12 cellular contexts compared by ENCODE assay signal in genomic region chr20:44958276-44958675, GRCh38. TPM values are rescaled to one million over a fixed set of nuclear protein-coding genes. Genes with fewer than 3 reads are reported as not detected.
DNase-seq lines count a peak whose midpoint lies in the region; ATAC-seq, FAIRE-seq and TF ChIP-seq lines count a peak whose summit lies in the region.
"Had no signal": no experiment of that assay in that cellular context is flagged by ENCODE, and none has a peak within 500 bp of the region (broad histone marks: within the 10 kb centered on the region; RNA-seq: fewer than 3 reads in every experiment).

No MANE protein-coding gene starts in this region.

- peak overlapping the region; percentile 88 for H3K4me2 ChIP-seq in A549
- peak overlapping the region; percentile 96 for H3K4me2 ChIP-seq in DOHH2 (ENCODE audit: low read length)

- H3K36me3 ChIP-seq in DOHH2 (ENCODE audit: control insufficient read depth, low read length) = peaks cover 66% of the 10 kb centered on the region

- TF ChIP-seq CTCF in A549 (IDR thresholded peaks at IDR 0.05) = no peak
- no peak for TF ChIP-seq CTCF in DOHH2 (IDR thresholded peaks at IDR 0.05; ENCODE audit: low read depth, low read length, poor library complexity, severe bottlenecking)
- TF ChIP-seq CTCF in WI38 (IDR thresholded peaks at IDR 0.05; ENCODE audit: low read depth, low read length) = no peak

- H3K9me2 ChIP-seq in DOHH2 (replicated peaks; ENCODE audit: control insufficient read depth, low read length) = no peaks in the 10 kb centered on the region

- POLR2A ChIA-PET in A549 (lab: Yijun Ruan, JAX) = no interaction called here

- TF ChIP-seq RAD21 in A549 (conservative IDR thresholded peaks at IDR 0.05 in 1 of 2, IDR thresholded peaks at IDR 0.05 in 1 of 2) = no peak

- FAIRE-seq in A549 (lab: Jason Lieb, UNC) = no peak

- H3K9me3 ChIP-seq in A549 (no peaks in the 10 kb centered on the region), DOHH2 (ENCODE audit: control insufficient read depth, insufficient read depth, low read length) (no peaks in the 10 kb centered on the region)
- H3K9me3 ChIP-seq: esophagus squamous epithelium had no signal

- ATAC-seq in A549 (no peak), left ventricle myocardium superior (no peak)

- WGBS in A549 (ENCODE audit: missing lambda C conversion rate) = 90% methylated on average over 8 of the region's 8 CpGs

- no peak for TF ChIP-seq POLR2A in A549 (IDR thresholded peaks at IDR 0.05; ENCODE audit: low read length)

- H3K27me3 ChIP-seq in DOHH2 (ENCODE audit: control insufficient read depth, low read length) = no peaks in the 10 kb centered on the region
- H3K27me3 ChIP-seq: esophagus squamous epithelium had no signal

- H3K4me1 ChIP-seq in A549 (peaks cover 37% of the 10 kb centered on the region), DOHH2 (ENCODE audit: control insufficient read depth, low read length) (peaks cover 64% of the 10 kb centered on the region)

- H4K20me1 ChIP-seq in DOHH2 (ENCODE audit: control insufficient read depth, insufficient read depth, low read depth, low read length) = peaks cover 13% of the 10 kb centered on the region

- DNase-seq in A549 (ENCODE audit: low read depth in 1 of 2, low spot score in 1 of 2) (no peak), left kidney (ENCODE audit: low read depth, low spot score) (peak; percentile 29), KBM-7 (no peak), left ventricle myocardium superior (no peak), NCI-H2227 (lab: John Stamatoyannopoulos, UW; ENCODE audit: unreplicated experiment) (no peak)
- DNase-seq in NK-92 treated with Interleukin-12 subunit alpha and Interleukin-12 subunit beta, amount 100 ng/mL, for 24 hours (lab: John Stamatoyannopoulos, UW) = no peak
- DNase-seq: activated CD8-positive, alpha-beta memory T cell treated with anti-CD3 and anti-CD28 coated beads, Interleukin-2, amount 50 U/mL, for 48 hours; esophagus squamous epithelium; NCI-H1417; occipital lobe had no signal

- CTCF ChIA-PET in A549 (lab: Yijun Ruan, JAX) = interaction anchor here (1.0 to 1.7 kb wide), 4 partner anchors 16 to 153 kb away, joined by 3 to 7 read pairs (median 4); no protein-coding TSS in a partner anchor

- H3K79me2 ChIP-seq in DOHH2 (ENCODE audit: control insufficient read depth, low read length) = peaks cover 59% of the 10 kb centered on the region

- intact Hi-C loops in left ventricle myocardium superior (cut with micrococcal nuclease) = no loop called here

- no peak for TF ChIP-seq EP300 in A549 (IDR thresholded peaks at IDR 0.05)

- H3K4me3 ChIP-seq in A549 (no peak overlapping the region), DOHH2 (ENCODE audit: low read length) (peak overlapping the region; percentile 87), WI38 (ENCODE audit: low read depth, low read length) (peak overlapping the region; percentile 77)

- in situ Hi-C loops in KBM-7 (cut with MboI; ENCODE audit: low pct_unique_long_range_greater_than_20kb, low sequenced_read_pairs) = no loop called here

- H3F3A ChIP-seq in DOHH2 (ENCODE audit: control insufficient read depth, insufficient read depth) = 0 out of 2 replicates have a peak, but pooled peaks cover 2% of the 10 kb centered on the region

- no peak overlapping the region for H3K27ac ChIP-seq in A549
- H3K27ac ChIP-seq in DOHH2 (ENCODE audit: low read depth, low read length) = no peak overlapping the region

TF ChIP-seq in A549, 52 proteins besides CTCF, POLR2A, EP300 and RAD21:
- TF ChIP-seq MAFK (IDR thresholded peaks at IDR 0.05; ENCODE audit: partially characterized antibody) = no peak
- no peak for TF ChIP-seq GATA3 (IDR thresholded peaks at IDR 0.05; ENCODE audit: borderline replicate concordance)
- no peak for TF ChIP-seq BHLHE40 (IDR thresholded peaks at IDR 0.05; ENCODE audit: low read depth, low read length)

RNA-seq across cellular contexts. Expression of gene TOMM34, which starts 1.9 kb away (rescaled TPM):
- 23.4 and 29.8 TPM in 2 replicates for polyA plus RNA-seq in A549 (2011; rRNA removed)
- polyA plus RNA-seq in A549 (2012; cell fraction: cytosol; rRNA removed) = 27.4 and 32.0 TPM in 2 replicates
- polyA plus RNA-seq in A549 (2012; cell fraction: nucleus; rRNA removed) = 21.7 and 27.4 TPM in 2 replicates
- polyA plus RNA-seq in A549 (2017; fragmentation: RNase III; extraction: RNeasy Plus Mini Kit Qiagen cat#74134 plus additional on column Dnase treatment) = 30.0 to 32.1 TPM (median 30.8 TPM) in 3 replicates
- 15.2 and 16.9 TPM in 2 replicates for polyA minus RNA-seq in A549 (2011; rRNA and poly(A)+ RNA removed)
- total RNA-seq in left ventricle myocardium superior = 9.6 TPM

RNA-seq across cellular contexts. Expression of gene STK4, which starts 8.0 kb away (rescaled TPM):
- polyA plus RNA-seq in A549 (2011; rRNA removed) (27.8 and 34.5 TPM in 2 replicates), A549 (2017; fragmentation: RNase III; extraction: RNeasy Plus Mini Kit Qiagen cat#74134 plus additional on column Dnase treatment) (14.5 to 14.6 TPM (median 14.5 TPM) in 3 replicates)
- polyA plus RNA-seq in A549 (2012; cell fraction: cytosol; rRNA removed) = 7.0 and 8.4 TPM in 2 replicates
- polyA plus RNA-seq in A549 (2012; cell fraction: nucleus; rRNA removed) = 5.0 and 8.6 TPM in 2 replicates
- 22.3 and 24.7 TPM in 2 replicates for polyA minus RNA-seq in A549 (2011; rRNA and poly(A)+ RNA removed)
- 9.3 TPM for total RNA-seq in left ventricle myocardium superior

RNA-seq across cellular contexts. Expression of gene PABPC1L, which starts 48.4 kb away (rescaled TPM):
- polyA plus RNA-seq in A549 (2011; rRNA removed) = 72.7 and 73.1 TPM in 2 replicates
- 51.2 and 67.5 TPM in 2 replicates for polyA plus RNA-seq in A549 (2012; cell fraction: cytosol; rRNA removed)
- polyA plus RNA-seq in A549 (2012; cell fraction: nucleus; rRNA removed) = 436 and 472 TPM in 2 replicates
- 35.1 to 45.4 TPM (median 37.1 TPM) in 3 replicates for polyA plus RNA-seq in A549 (2017; fragmentation: RNase III; extraction: RNeasy Plus Mini Kit Qiagen cat#74134 plus additional on column Dnase treatment)
- polyA minus RNA-seq in A549 (2011; rRNA and poly(A)+ RNA removed) = 28.0 and 32.2 TPM in 2 replicates
- 2.7 TPM for total RNA-seq in left ventricle myocardium superior
